In the genomic region with DNA sequence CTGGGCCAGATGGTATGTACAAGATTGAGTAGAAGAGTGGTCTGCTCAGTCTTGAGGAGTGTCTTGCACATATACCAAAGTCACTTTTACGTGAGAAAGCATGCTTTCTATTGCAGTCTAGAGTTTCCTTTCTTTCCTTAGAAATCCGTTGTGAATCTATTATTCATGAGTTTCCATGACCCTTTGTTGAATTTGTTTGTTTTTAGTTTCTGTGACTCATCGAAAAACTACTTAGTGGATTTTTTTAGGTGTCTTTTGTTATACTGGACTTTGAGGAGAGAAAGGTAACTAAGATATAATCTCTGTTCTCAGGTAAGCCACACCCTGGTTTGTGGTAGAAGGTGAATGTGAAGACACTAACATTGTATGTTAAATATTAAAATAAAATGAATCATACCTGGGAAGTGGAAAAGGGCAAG, we compare ENCODE assay signal across 11 cellular contexts. TPM values are rescaled to one million over a fixed set of nuclear protein-coding genes. Genes with fewer than 3 reads are reported as not detected.
A peak's percentile ranks its signal among the peaks of the same experiment; 100 is the strongest.
DNase-seq lines count a peak whose midpoint lies in the region; ATAC-seq, FAIRE-seq and TF ChIP-seq lines count a peak whose summit lies in the region.
"Had no signal": no experiment of that assay in that cellular context is flagged by ENCODE, and none has a peak within 500 bp of the region (broad histone marks: within the 10 kb centered on the region; RNA-seq: fewer than 3 reads in every experiment).

No MANE protein-coding gene starts in this region.

- H3K27me3 Mint-ChIP-seq in activated CD4-positive, alpha-beta T cell treated with anti-CD3 and anti-CD28 coated beads for 36 hours: no peaks in the 10 kb centered on the region
- H3K27me3 Mint-ChIP-seq in activated CD4-positive, alpha-beta T cell treated with anti-CD3 and anti-CD28 coated beads, Interleukin-2, amount 10 ng/mL, durations not matched to agents 7 days and 5 days: no peaks in the 10 kb centered on the region

- no peaks in the 10 kb centered on the region for H3K36me3 Mint-ChIP-seq in activated CD4-positive, alpha-beta T cell treated with anti-CD3 and anti-CD28 coated beads for 36 hours (ENCODE audit: low read depth)
- H3K36me3 Mint-ChIP-seq in activated CD4-positive, alpha-beta T cell treated with anti-CD3 and anti-CD28 coated beads, Interleukin-2, amount 10 ng/mL, durations not matched to agents 7 days and 5 days (ENCODE audit: low read depth): peaks cover 2% of the 10 kb centered on the region
- H3K36me3 Mint-ChIP-seq in stimulated activated effector memory CD8-positive, alpha-beta T cell treated with anti-CD3 and anti-CD28 coated beads, Interleukin-12 subunit alpha, Interleukin-12 subunit beta, amount 100 ng/mL, for 72 hours: no peaks in the 10 kb centered on the region

- H3K27ac Mint-ChIP-seq in activated CD4-positive, alpha-beta T cell treated with anti-CD3 and anti-CD28 coated beads for 36 hours: peak overlapping the region; percentile 48
- H3K27ac Mint-ChIP-seq in activated CD4-positive, alpha-beta T cell treated with anti-CD3 and anti-CD28 coated beads, Interleukin-2, amount 10 ng/mL, durations not matched to agents 7 days and 5 days: no peak overlapping the region
- H3K27ac Mint-ChIP-seq in stimulated activated effector memory CD8-positive, alpha-beta T cell treated with anti-CD3 and anti-CD28 coated beads, Interleukin-12 subunit alpha, Interleukin-12 subunit beta, amount 100 ng/mL, for 72 hours: no peak overlapping the region

- peak; percentile 84 for ATAC-seq in activated CD4-positive, alpha-beta T cell treated with anti-CD3 and anti-CD28 coated beads for 36 hours
- peak; percentile 59 for ATAC-seq in stimulated activated effector memory CD8-positive, alpha-beta T cell treated with anti-CD3 and anti-CD28 coated beads, Interleukin-12 subunit alpha, Interleukin-12 subunit beta, amount 100 ng/mL, for 72 hours
- no peak for ATAC-seq in HG02884 (IDR thresholded peaks at IDR 0.05; ENCODE audit: unreplicated experiment)

- intact Hi-C loops in activated CD4-positive, alpha-beta T cell treated with anti-CD3 and anti-CD28 coated beads for 36 hours (cut with DNase I, micrococcal nuclease): loop anchor here (2.0 to 5.0 kb wide), 2 partner anchors 23 to 61 kb away; partner anchors contain the start of gene GALNT7 (in 1 of the 2)

- no peak overlapping the region for H3K4me3 ChIP-seq in epithelial cell of esophagus (ENCODE audit: low read length)
- H3K4me3 ChIP-seq: uterus had no signal

- H3K4me3 Mint-ChIP-seq in activated CD4-positive, alpha-beta T cell treated with anti-CD3 and anti-CD28 coated beads for 36 hours: no peak overlapping the region
- H3K4me3 Mint-ChIP-seq in activated CD4-positive, alpha-beta T cell treated with anti-CD3 and anti-CD28 coated beads, Interleukin-2, amount 10 ng/mL, durations not matched to agents 7 days and 5 days: no peak overlapping the region
- no peak overlapping the region for H3K4me3 Mint-ChIP-seq in stimulated activated effector memory CD8-positive, alpha-beta T cell treated with anti-CD3 and anti-CD28 coated beads, Interleukin-12 subunit alpha, Interleukin-12 subunit beta, amount 100 ng/mL, for 72 hours

- H3K9me3 Mint-ChIP-seq in activated CD4-positive, alpha-beta T cell treated with anti-CD3 and anti-CD28 coated beads for 36 hours (ENCODE audit: low read depth): no peaks in the 10 kb centered on the region
- no peaks in the 10 kb centered on the region for H3K9me3 Mint-ChIP-seq in activated CD4-positive, alpha-beta T cell treated with anti-CD3 and anti-CD28 coated beads, Interleukin-2, amount 10 ng/mL, durations not matched to agents 7 days and 5 days
- no peaks in the 10 kb centered on the region for H3K9me3 Mint-ChIP-seq in stimulated activated effector memory CD8-positive, alpha-beta T cell treated with anti-CD3 and anti-CD28 coated beads, Interleukin-12 subunit alpha, Interleukin-12 subunit beta, amount 100 ng/mL, for 72 hours

- peaks cover 43% of the 10 kb centered on the region for H3K4me1 Mint-ChIP-seq in activated CD4-positive, alpha-beta T cell treated with anti-CD3 and anti-CD28 coated beads for 36 hours
- peaks cover 24% of the 10 kb centered on the region for H3K4me1 Mint-ChIP-seq in activated CD4-positive, alpha-beta T cell treated with anti-CD3 and anti-CD28 coated beads, Interleukin-2, amount 10 ng/mL, durations not matched to agents 7 days and 5 days
- peaks cover 35% of the 10 kb centered on the region for H3K4me1 Mint-ChIP-seq in stimulated activated effector memory CD8-positive, alpha-beta T cell treated with anti-CD3 and anti-CD28 coated beads, Interleukin-12 subunit alpha, Interleukin-12 subunit beta, amount 100 ng/mL, for 72 hours

- POLR2A ChIA-PET in activated CD4-positive, alpha-beta T cell treated with anti-CD3 and anti-CD28 coated beads for 36 hours (lab: Charles Lee): no interaction called here
- POLR2A ChIA-PET in activated CD4-positive, alpha-beta T cell treated with anti-CD3 and anti-CD28 coated beads, Interleukin-2, amount 10 ng/mL, durations not matched to agents 7 days and 5 days (lab: Charles Lee): no interaction called here

- FAIRE-seq in RCC 7860 (lab: Jason Lieb, UNC): peak; percentile 66

- DNase-seq in activated CD4-positive, alpha-beta T cell treated with anti-CD3 and anti-CD28 coated beads for 36 hours: no peak
- no peak for DNase-seq in activated CD4-positive, alpha-beta T cell treated with anti-CD3 and anti-CD28 coated beads, Interleukin-2, amount 10 ng/mL, durations not matched to agents 7 days and 5 days
- DNase-seq in RCC 7860 (ENCODE audit: low spot score): peak; percentile 49
- DNase-seq in epithelial cell of esophagus (ENCODE audit: low read depth): peak; percentile 70
- no peak for DNase-seq in stimulated activated effector memory CD8-positive, alpha-beta T cell treated with anti-CD3 and anti-CD28 coated beads, Interleukin-12 subunit alpha, Interleukin-12 subunit beta, amount 100 ng/mL, for 72 hours (ENCODE audit: low spot score in 2 of 2)
- DNase-seq in NCI-H146 treated with DMSO at 0.1 percent for 48 hours (lab: John Stamatoyannopoulos, UW; ENCODE audit: unreplicated experiment): no peak
- no peak for DNase-seq in activated CD8-positive, alpha-beta memory T cell treated with anti-CD3 and anti-CD28 coated beads, Interleukin-2, amount 50 U/mL, for 4 hours
- DNase-seq: hippocampal formation, KG1, uterus had no signal

- no peak for TF ChIP-seq CTCF in epithelial cell of esophagus (IDR thresholded peaks at IDR 0.05; ENCODE audit: insufficient read depth, low read depth, low read length, missing control alignments)

- CTCF ChIA-PET in activated CD4-positive, alpha-beta T cell treated with anti-CD3 and anti-CD28 coated beads for 36 hours (lab: Charles Lee): no interaction called here
- CTCF ChIA-PET in activated CD4-positive, alpha-beta T cell treated with anti-CD3 and anti-CD28 coated beads, Interleukin-2, amount 10 ng/mL, durations not matched to agents 7 days and 5 days (lab: Charles Lee): no interaction called here

RNA-seq across cellular contexts. Expression of gene GALNT7, which starts 23.0 kb away (rescaled TPM):
- total RNA-seq in activated CD4-positive, alpha-beta T cell treated with anti-CD3 and anti-CD28 coated beads for 36 hours: 10 to 100 TPM; 11.4 to 15.1 TPM
- 10 to 100 TPM; 21.6 to 23.6 TPM for total RNA-seq in activated CD4-positive, alpha-beta T cell treated with anti-CD3 and anti-CD28 coated beads, Interleukin-2, amount 10 ng/mL, durations not matched to agents 7 days and 5 days

Comparison
In these comparisons a context has a peak if more than half of its experiments do, and no peak if none do; other contexts are left out.
1. DNase-seq: peak in RCC 7860 (single experiment) and epithelial cell of esophagus (single experiment); none in activated CD4-positive, alpha-beta T cell treated with anti-CD3 and anti-CD28 coated beads for 36 hours (single experiment), activated CD4-positive, alpha-beta T cell treated with anti-CD3 and anti-CD28 coated beads, Interleukin-2, amount 10 ng/mL, durations not matched to agents 7 days and 5 days (single experiment), stimulated activated effector memory CD8-positive, alpha-beta T cell treated with anti-CD3 and anti-CD28 coated beads, Interleukin-12 subunit alpha, Interleukin-12 subunit beta, amount 100 ng/mL, for 72 hours (0 of 2), NCI-H146 treated with DMSO at 0.1 percent for 48 hours (single experiment) and activated CD8-positive, alpha-beta memory T cell treated with anti-CD3 and anti-CD28 coated beads, Interleukin-2, amount 50 U/mL, for 4 hours (single experiment).